36 cellular contexts compared by ENCODE assay signal in genomic region chr11:129933262-129933661, GRCh38.
"Had no signal": no experiment of that assay in that cellular context is flagged by ENCODE, and none has a peak within 500 bp of the region (broad histone marks: within the 10 kb centered on the region; RNA-seq: fewer than 3 reads in every experiment).

No MANE protein-coding gene starts in this region.

- ATAC-seq: activated CD8-positive, alpha-beta T cell treated with anti-CD3 and anti-CD28 coated beads for 36 hours; activated naive CD4-positive, alpha-beta T cell treated with anti-CD3 and anti-CD28 coated beads, Interleukin-2, amount 50 U/mL, for 72 hours; activated T-cell treated with anti-CD3 and anti-CD28 coated beads, Interleukin-2, amount 50 U/mL, for 4 hours; activated T-cell treated with anti-CD3 and anti-CD28 coated beads, Interleukin-2, amount 50 U/mL, for 72 hours; activated T-helper 17 cell treated with anti-CD3 and anti-CD28 coated beads, Interleukin-2, amount 50 U/mL, for 72 hours; body of pancreas had no signal

- H3K4me3 ChIP-seq: adrenal gland, body of pancreas, breast epithelium, cardiac muscle cell had no signal

- H3K36me3 ChIP-seq: adrenal gland, breast epithelium had no signal

- FAIRE-seq: astrocyte, TTC549 had no signal

- H3K27me3 ChIP-seq: adrenal gland, body of pancreas, brain microvascular endothelial cell, breast epithelium, cardiac muscle cell had no signal

- DNase-seq: activated B cell treated with CpG ODN at 0.5 μM for 24 hours; activated CD4-positive, alpha-beta memory T cell treated with anti-CD3 and anti-CD28 coated beads for 36 hours; activated CD4-positive, alpha-beta T cell treated with anti-CD3 and anti-CD28 coated beads for 4 hours; activated CD4-positive, alpha-beta T cell treated with anti-CD3 and anti-CD28 coated beads, Interleukin-2, amount 10 ng/mL, durations not matched to agents 24 days and 14 days; activated CD4-positive, alpha-beta T cell treated with anti-CD3 and anti-CD28 coated beads, Interleukin-2, amount 50 U/mL, for 1 hour; activated CD4-positive, alpha-beta T cell treated with anti-CD3 and anti-CD28 coated beads, Interleukin-2, amount 50 U/mL, for 4 hours; activated CD4-positive, CD25-positive, alpha-beta regulatory T cell treated with anti-CD3 and anti-CD28 coated beads, Interleukin-2, amount 50 U/mL, for 72 hours; activated CD8-positive, alpha-beta memory T cell treated with anti-CD3 and anti-CD28 coated beads, Interleukin-2, amount 50 U/mL, for 4 hours; activated CD8-positive, alpha-beta T cell treated with anti-CD3 and anti-CD28 coated beads for 36 hours; activated effector memory CD4-positive, alpha-beta T cell treated with anti-CD3 and anti-CD28 coated beads, Interleukin-2, amount 50 U/mL, for 16 hours; activated gamma-delta T cell treated with Interleukin-2 at 50 U/mL for 16 hours; activated naive CD4-positive, alpha-beta T cell; activated naive CD4-positive, alpha-beta T cell treated with anti-CD3 and anti-CD28 coated beads for 36 hours; activated naive CD4-positive, alpha-beta T cell treated with anti-CD3 and anti-CD28 coated beads, Interleukin-2, amount 50 U/mL, for 16 hours; activated naive CD8-positive, alpha-beta T cell treated with anti-CD3 and anti-CD28 coated beads for 36 hours; activated T-cell treated with anti-CD3 and anti-CD28 coated beads for 4 hours; activated T-cell treated with anti-CD3 and anti-CD28 coated beads, Interleukin-2, amount 50 U/mL, for 1 hour; activated T-cell treated with anti-CD3 and anti-CD28 coated beads, Interleukin-2, amount 50 U/mL, for 4 hours; activated T-cell treated with anti-CD3 and anti-CD28 coated beads, Interleukin-2, amount 50 U/mL, for 72 hours; adrenal gland; amniotic stem cell; aorta; body of pancreas; brain microvascular endothelial cell; caudate nucleus; cerebellar nuclear complex; T-helper 1 cell; T-helper 2 cell; T-helper 9 cell had no signal

- H3K9me3 ChIP-seq: adrenal gland, body of pancreas, breast epithelium had no signal

- H3K4me1 ChIP-seq: adrenal gland, body of pancreas, breast epithelium had no signal

- H3K27ac ChIP-seq: adrenal gland, body of pancreas, brain microvascular endothelial cell, cardiac muscle cell, VCaP had no signal
